Comparison of ENCODE assay signal across 8 cellular contexts in genomic region chr6:45420909-45421699, GRCh38. TPM values are rescaled to one million over a fixed set of nuclear protein-coding genes. Genes with fewer than 3 reads are reported as not detected.
DNase-seq lines count a peak whose midpoint lies in the region; ATAC-seq, FAIRE-seq and TF ChIP-seq lines count a peak whose summit lies in the region.

No MANE protein-coding gene starts in this region.

- peaks cover 54% of the 10 kb centered on the region for H3K27me3 ChIP-seq in thymus (ENCODE audit: control insufficient read depth, insufficient read depth)
- H3K27me3 ChIP-seq in Karpas-422 (ENCODE audit: low read length), result no peaks in the 10 kb centered on the region

- FAIRE-seq in kidney (lab: Jason Lieb, UNC), result no peak

- intact Hi-C loops in kidney (cut with DNase I), result no loop called here

- no peak overlapping the region for H2AFZ ChIP-seq in Karpas-422 (ENCODE audit: low read length)

- H3K79me2 ChIP-seq in Karpas-422 (ENCODE audit: low read length), result no peaks in the 10 kb centered on the region

- peaks cover 54% of the 10 kb centered on the region for H3K27me3 Mint-ChIP-seq in activated CD4-positive, alpha-beta T cell treated with anti-CD3 and anti-CD28 coated beads, Interleukin-2, amount 10 ng/mL, durations not matched to agents 7 days and 5 days
- H3K27me3 Mint-ChIP-seq in activated T-helper 17 cell treated with anti-CD3 and anti-CD28 coated beads, Interleukin-2, amount 50 U/mL, for 72 hours, result no peaks in the 10 kb centered on the region

- no peaks in the 10 kb centered on the region for H3K9me2 ChIP-seq in Karpas-422 (replicated peaks; ENCODE audit: insufficient read depth, low read length)

- H3K9me3 ChIP-seq in kidney (ENCODE audit: control insufficient read depth in 1 of 2, low read length in 2 of 2) (no peaks in the 10 kb centered on the region), thymus (ENCODE audit: control insufficient read depth) (no peaks in the 10 kb centered on the region), Karpas-422 (ENCODE audit: low read length) (no peaks in the 10 kb centered on the region)

- H3K36me3 ChIP-seq in kidney (ENCODE audit: control insufficient read depth in 1 of 2, insufficient read depth in 2 of 2, low read length in 2 of 2) (no peaks in the 10 kb centered on the region), thymus (ENCODE audit: control insufficient read depth, insufficient read depth) (no peaks in the 10 kb centered on the region), Karpas-422 (ENCODE audit: insufficient read depth, low read length) (no peaks in the 10 kb centered on the region)

- peak overlapping the region; percentile 91 for H3K27ac Mint-ChIP-seq in activated CD4-positive, alpha-beta T cell treated with anti-CD3 and anti-CD28 coated beads, Interleukin-2, amount 10 ng/mL, durations not matched to agents 7 days and 5 days
- H3K27ac Mint-ChIP-seq in activated T-helper 17 cell treated with anti-CD3 and anti-CD28 coated beads, Interleukin-2, amount 50 U/mL, for 72 hours, result peak overlapping the region; percentile 99

- CTCF ChIA-PET in activated CD4-positive, alpha-beta T cell treated with anti-CD3 and anti-CD28 coated beads, Interleukin-2, amount 10 ng/mL, durations not matched to agents 7 days and 5 days (lab: Charles Lee), result interaction anchor here (0.5 to 2.1 kb wide), 5 partner anchors 16 to 942 kb away, joined by 3 to 4 read pairs (median 4); no protein-coding TSS in a partner anchor

- no peak for DNase-seq in activated CD4-positive, alpha-beta T cell treated with anti-CD3 and anti-CD28 coated beads, Interleukin-2, amount 10 ng/mL, durations not matched to agents 7 days and 5 days
- no peak for DNase-seq in activated CD4-positive, alpha-beta T cell treated with anti-CD3 and anti-CD28 coated beads for 48 hours
- DNase-seq in kidney (no peak), NCI-H2029 (lab: John Stamatoyannopoulos, UW) (no peak), Karpas-422 (no peak)

- POLR2A ChIA-PET in activated CD4-positive, alpha-beta T cell treated with anti-CD3 and anti-CD28 coated beads, Interleukin-2, amount 10 ng/mL, durations not matched to agents 7 days and 5 days (lab: Charles Lee), result no interaction called here

- TF ChIP-seq CTCF in kidney (IDR thresholded peaks at IDR 0.05; ENCODE audit: borderline replicate concordance, extremely low read depth, insufficient read depth), result no peak

- H3K27ac ChIP-seq in kidney (ENCODE audit: low read depth in 2 of 2, low read length in 2 of 2) (no peak overlapping the region), thymus (ENCODE audit: low read depth) (no peak overlapping the region), Karpas-422 (ENCODE audit: low read length) (no peak overlapping the region)

- H3K4me3 ChIP-seq in kidney (ENCODE audit: low read length in 2 of 2) (peak overlapping the region; percentile 51 to 53), thymus (ENCODE audit: low read length) (peak overlapping the region; percentile 55), Karpas-422 (ENCODE audit: low read length) (no peak overlapping the region)

- H3K9me3 Mint-ChIP-seq in activated CD4-positive, alpha-beta T cell treated with anti-CD3 and anti-CD28 coated beads, Interleukin-2, amount 10 ng/mL, durations not matched to agents 7 days and 5 days, result no peaks in the 10 kb centered on the region
- no peaks in the 10 kb centered on the region for H3K9me3 Mint-ChIP-seq in activated T-helper 17 cell treated with anti-CD3 and anti-CD28 coated beads, Interleukin-2, amount 50 U/mL, for 72 hours

- no peak for ATAC-seq in activated T-helper 17 cell treated with anti-CD3 and anti-CD28 coated beads, Interleukin-2, amount 50 U/mL, for 72 hours (replicated peaks)
- no peak for ATAC-seq in GM19328 (IDR thresholded peaks at IDR 0.05; ENCODE audit: unreplicated experiment)

- H3K4me1 ChIP-seq in kidney (ENCODE audit: control insufficient read depth in 1 of 2, insufficient read depth in 1 of 2, low read depth in 1 of 2, low read length in 2 of 2), result peaks cover 0 to 13% of the 10 kb centered on the region in 2 donors
- H3K4me1 ChIP-seq in thymus (ENCODE audit: control insufficient read depth, insufficient read depth, low read length), result peaks cover 17% of the 10 kb centered on the region
- peaks cover 5% of the 10 kb centered on the region for H3K4me1 ChIP-seq in Karpas-422 (ENCODE audit: low read length)

- H4K20me1 ChIP-seq in Karpas-422 (ENCODE audit: insufficient read depth, low read depth, low read length), result no peaks in the 10 kb centered on the region

- WGBS in thymus, result 1% methylated on average over 19 of the region's 19 CpGs

- peaks cover 45% of the 10 kb centered on the region for H3K4me1 Mint-ChIP-seq in activated CD4-positive, alpha-beta T cell treated with anti-CD3 and anti-CD28 coated beads, Interleukin-2, amount 10 ng/mL, durations not matched to agents 7 days and 5 days
- H3K4me1 Mint-ChIP-seq in activated T-helper 17 cell treated with anti-CD3 and anti-CD28 coated beads, Interleukin-2, amount 50 U/mL, for 72 hours, result peaks cover 13% of the 10 kb centered on the region

- H3K36me3 Mint-ChIP-seq in activated CD4-positive, alpha-beta T cell treated with anti-CD3 and anti-CD28 coated beads, Interleukin-2, amount 10 ng/mL, durations not matched to agents 7 days and 5 days (ENCODE audit: low read depth), result peaks cover 3% of the 10 kb centered on the region
- H3K36me3 Mint-ChIP-seq in activated T-helper 17 cell treated with anti-CD3 and anti-CD28 coated beads, Interleukin-2, amount 50 U/mL, for 72 hours (ENCODE audit: low read depth), result peaks cover 58% of the 10 kb centered on the region

- H3K4me2 ChIP-seq in Karpas-422 (ENCODE audit: low read depth, low read length, poor library complexity, severe bottlenecking), result no peak overlapping the region

- H3K9ac ChIP-seq in kidney (ENCODE audit: low read length in 2 of 2) (no peak overlapping the region), Karpas-422 (ENCODE audit: low read length) (no peak overlapping the region)

- H3K4me3 Mint-ChIP-seq in activated CD4-positive, alpha-beta T cell treated with anti-CD3 and anti-CD28 coated beads, Interleukin-2, amount 10 ng/mL, durations not matched to agents 7 days and 5 days, result peak overlapping the region; percentile 88
- H3K4me3 Mint-ChIP-seq in activated T-helper 17 cell treated with anti-CD3 and anti-CD28 coated beads, Interleukin-2, amount 50 U/mL, for 72 hours, result peak overlapping the region; percentile 99

RNA-seq across cellular contexts. Expression of gene SUPT3H, which starts 43.4 kb away (rescaled TPM):
- total RNA-seq in activated CD4-positive, alpha-beta T cell treated with anti-CD3 and anti-CD28 coated beads, Interleukin-2, amount 10 ng/mL, durations not matched to agents 7 days and 5 days, result 1 to 10 TPM; 8.7 to 9.0 TPM
- total RNA-seq in activated T-helper 17 cell treated with anti-CD3 and anti-CD28 coated beads, Interleukin-2, amount 50 U/mL, for 72 hours, result 10 to 100 TPM; 12.1 to 20.0 TPM
- 10.1 TPM for total RNA-seq in kidney
- polyA plus RNA-seq in kidney (ENCODE audit: insufficient read depth, low read depth, low replicate concordance), result 12.5 TPM
- 11.9 TPM for polyA plus RNA-seq in thymus
- total RNA-seq in Karpas-422 (2014; rRNA removed; shearing (Covaris generic); ENCODE audit: low replicate concordance), result 2.0 and 2.6 TPM in 2 replicates
